1 cellular context compared by ENCODE assay signal in genomic region chr3:30510596-30510995, GRCh38.
TF ChIP-seq lines count a peak whose summit lies in the region.

No MANE protein-coding gene starts in this region.

TF ChIP-seq in SK-N-SH, 30 proteins besides CTCF, POLR2A, EP300 and RAD21 (continued from another document):
- TF ChIP-seq CHD2 (IDR thresholded peaks at IDR 0.05; ENCODE audit: low read length, partially characterized antibody), result no peak
- no peak for TF ChIP-seq SMC3 (IDR thresholded peaks at IDR 0.05; ENCODE audit: low read depth, low read length)
